2 cellular contexts compared by ENCODE assay signal in genomic region chr6:82246802-82247633, GRCh38.
A peak's percentile ranks its signal among the peaks of the same experiment; 100 is the strongest.
TF ChIP-seq lines count a peak whose summit lies in the region.

No MANE protein-coding gene starts in this region.

TF ChIP-seq in HCT116, 20 proteins besides CTCF, POLR2A, EP300 and RAD21 (continued from another document):
- 0 out of 2 replicates have a peak, but pooled peaks have one; percentile 78 for TF ChIP-seq SIN3A (IDR thresholded peaks at IDR 0.05; ENCODE audit: low read depth)
- TF ChIP-seq ATF3 (IDR thresholded peaks at IDR 0.05) = no peak
- peak; percentile 66; the same call in 1 of the 2 replicates for TF ChIP-seq MAX (IDR thresholded peaks at IDR 0.05)
- TF ChIP-seq ZNF274 (IDR thresholded peaks at IDR 0.05; ENCODE audit: low read depth, low read length) = no peak

TF ChIP-seq in endothelial cell of umbilical vein, 7 proteins besides CTCF, POLR2A, EP300 and RAD21 (continued from another document):
- TF ChIP-seq POLR2AphosphoS5 (IDR thresholded peaks at IDR 0.05; ENCODE audit: insufficient read depth, low read depth, low read length) = no peak
- TF ChIP-seq MYC (IDR thresholded peaks at IDR 0.05; ENCODE audit: low read depth, low read length) = no peak
- no peak for TF ChIP-seq JUN (IDR thresholded peaks at IDR 0.05; ENCODE audit: borderline replicate concordance, insufficient read depth, insufficient read length, low read depth)
